Comparison of ENCODE assay signal across 1 cellular context in genomic region chr21:38639782-38640750, GRCh38.
A peak's percentile ranks its signal among the peaks of the same experiment; 100 is the strongest.
TF ChIP-seq lines count a peak whose summit lies in the region.

No MANE protein-coding gene starts in this region.

TF ChIP-seq in K562, 482 proteins besides CTCF, POLR2A, EP300 and RAD21:
- peak; percentile 59; the same call in 1 of the 2 replicates for TF ChIP-seq SPI1 (IDR thresholded peaks at IDR 0.05; ENCODE audit: borderline replicate concordance, low read depth, low read length)
- TF ChIP-seq ZNF274 (IDR thresholded peaks at IDR 0.05; ENCODE audit: borderline replicate concordance, low read depth, low read length) = no peak
- no peak for TF ChIP-seq PHTF2 (CRISPR knock-in tag; IDR thresholded peaks at IDR 0.05)
- TF ChIP-seq SETDB1 (IDR thresholded peaks at IDR 0.05; ENCODE audit: low read length) = no peak
- TF ChIP-seq CCAR2 (IDR thresholded peaks at IDR 0.05; ENCODE audit: low read depth, low read length) = no peak
- TF ChIP-seq ZEB2 (IDR thresholded peaks at IDR 0.05) = no peak
- peak; percentile 98 for TF ChIP-seq CUX1 (CRISPR knock-in tag; IDR thresholded peaks at IDR 0.05)
